In the genomic region with DNA sequence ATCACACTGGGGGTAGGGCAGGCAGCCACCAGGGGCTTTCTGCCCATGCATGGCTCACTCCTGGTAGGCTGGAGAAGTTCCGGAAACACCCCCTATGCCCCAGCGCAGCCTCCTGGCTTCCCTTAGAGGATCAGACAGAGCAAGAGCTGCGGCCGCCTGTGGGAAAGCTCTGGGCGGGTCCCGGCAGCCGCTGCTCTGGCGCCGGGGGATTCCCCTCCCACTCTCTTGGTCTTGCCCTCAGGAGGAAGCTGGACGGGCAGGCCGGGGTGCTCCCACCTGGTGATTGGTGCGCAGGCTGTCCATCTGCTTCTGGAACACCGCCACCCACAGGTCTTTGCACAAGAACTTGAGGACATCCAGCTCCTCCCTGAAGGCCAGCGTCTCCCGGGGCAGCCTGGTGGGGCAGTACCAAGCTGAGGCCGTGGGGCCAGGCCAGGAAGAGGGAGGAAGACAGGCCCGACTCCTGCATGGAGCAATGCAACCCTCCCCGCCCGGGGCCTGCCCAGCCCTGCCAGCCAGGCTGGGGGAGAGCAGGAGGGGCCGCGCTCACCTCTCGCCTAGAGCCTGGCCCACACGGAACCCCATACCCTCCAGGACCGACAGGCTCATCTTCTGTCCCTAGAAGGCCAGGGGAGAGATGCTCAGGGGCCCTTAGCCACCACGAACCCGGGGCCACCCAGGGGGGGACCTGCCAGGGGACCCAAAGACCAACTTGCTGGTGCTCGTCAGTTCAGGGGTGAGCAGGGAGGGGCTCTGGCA, we compare ENCODE assay signal across 8 cellular contexts. TPM values are rescaled to one million over a fixed set of nuclear protein-coding genes. Genes with fewer than 3 reads are reported as not detected.
A peak's percentile ranks its signal among the peaks of the same experiment; 100 is the strongest.
DNase-seq lines count a peak whose midpoint lies in the region; ATAC-seq lines count a peak whose summit lies in the region.

No MANE protein-coding gene starts in this region.

- H3K4me1 ChIP-seq in GM23248 (ENCODE audit: insufficient read depth): peaks cover 4% of the 10 kb centered on the region

- no peaks in the 10 kb centered on the region for H3K79me2 ChIP-seq in GM23248 (ENCODE audit: insufficient read depth)

- in situ Hi-C loops in GM23248 (cut with MboI): no loop called here

- no peaks in the 10 kb centered on the region for H3K27me3 ChIP-seq in GM23248 (replicated peaks; ENCODE audit: insufficient read depth)

- no peak overlapping the region for H3K4me2 ChIP-seq in GM23248 (ENCODE audit: unreplicated experiment)

- H3K4me3 ChIP-seq in GM23248: no peak overlapping the region

- DNase-seq in GM03348 (ENCODE audit: low spot score) (peak; percentile 76), GM23248 (peak; percentile 78), NCI-H82 treated with DMSO at 0.1 percent for 48 hours (lab: John Stamatoyannopoulos, UW; ENCODE audit: unreplicated experiment) (peak; percentile 16), immature natural killer cell (peak; percentile 30 to 36 (median 30)), foreskin melanocyte (no peak)
- peak; percentile 42 for DNase-seq in activated effector memory CD4-positive, alpha-beta T cell treated with Interleukin-2 at 50 U/mL for 16 hours
- peak; percentile 81 for DNase-seq in stimulated activated CD8-positive, alpha-beta memory T cell treated with anti-CD3 and anti-CD28 coated beads, Interleukin-4, amount 100 ng/mL, for 48 hours

- H3F3A ChIP-seq in GM23248 (ENCODE audit: insufficient read depth): no peaks in the 10 kb centered on the region

- H3K4me3 Mint-ChIP-seq in immature natural killer cell: no peak overlapping the region

- no peak overlapping the region for H3K9ac ChIP-seq in GM23248

- no peaks in the 10 kb centered on the region for H3K36me3 Mint-ChIP-seq in immature natural killer cell

- 31 to 33% methylated on average over 19 to 26 of the region's 27 CpGs for WGBS in GM23248 (ENCODE audit: low coverage in 1 of 2, low lambda C conversion rate in 2 of 2, missing lambda C conversion rate in 2 of 2), 2 experiments

- H4K20me1 ChIP-seq in GM23248 (ENCODE audit: insufficient read depth): no peaks in the 10 kb centered on the region

- no peak for ATAC-seq in HG03520 (IDR thresholded peaks at IDR 0.05; ENCODE audit: unreplicated experiment)

- peak overlapping the region in 2 of 6 donors; percentile 13 to 51 for H3K27ac Mint-ChIP-seq in immature natural killer cell

- no peaks in the 10 kb centered on the region for H3K9me3 Mint-ChIP-seq in immature natural killer cell

- H3K9me2 ChIP-seq in GM23248 (ENCODE audit: insufficient read depth): no peaks in the 10 kb centered on the region

- peaks cover 0 to 4% (median 2%) of the 10 kb centered on the region in 3 donors for H3K27me3 Mint-ChIP-seq in immature natural killer cell (ENCODE audit: low read depth in 3 of 3)

- H3K36me3 ChIP-seq in GM23248 (ENCODE audit: low read depth): no peaks in the 10 kb centered on the region

- H3K4me1 Mint-ChIP-seq in immature natural killer cell: peaks cover 0 to 27% of the 10 kb centered on the region in 2 donors

- H2AFZ ChIP-seq in GM23248: peak overlapping the region; percentile 40

- no peaks in the 10 kb centered on the region for H3K9me3 ChIP-seq in GM23248 (ENCODE audit: low read depth)

- H3K27ac ChIP-seq in GM23248: no peak overlapping the region

RNA-seq across cellular contexts. Expression of a gene that starts 4.0 kb away (rescaled TPM):
- 0.11 and 0.25 TPM in 2 replicates for total RNA-seq in GM23248 (2014; rRNA removed; shearing (Covaris generic))
- not detected in 2 replicates for polyA plus RNA-seq in GM23248 (2016; fragmentation: Nextera tagmentation; extraction: Ambion mirVana)
- under 1 TPM in 2 of 3 donors, not detected in 1; 0.18 to 0.43 TPM for polyA plus RNA-seq in immature natural killer cell

RNA-seq across cellular contexts. Expression of a gene that starts 13.3 kb away (rescaled TPM):
- 0.89 and 11.2 TPM in 2 replicates for total RNA-seq in GM23248 (2014; rRNA removed; shearing (Covaris generic))
- 16.9 and 18.8 TPM in 2 replicates for polyA plus RNA-seq in GM23248 (2016; fragmentation: Nextera tagmentation; extraction: Ambion mirVana)
- polyA plus RNA-seq in immature natural killer cell: 100 to 1,000 TPM; 132 to 193 (median 166) TPM

RNA-seq across cellular contexts. Expression of a gene that starts 13.8 kb away (rescaled TPM):
- 4.3 and 9.0 TPM in 2 replicates for total RNA-seq in GM23248 (2014; rRNA removed; shearing (Covaris generic))
- polyA plus RNA-seq in GM23248 (2016; fragmentation: Nextera tagmentation; extraction: Ambion mirVana) (7.2 and 8.9 TPM in 2 replicates), immature natural killer cell (10 to 100 TPM in 1 of 3 donors, 1 to 10 TPM in 2; 2.9 to 22.4 (median 8.5) TPM)
